14 cellular contexts compared by ENCODE assay signal in genomic region chr4:127124919-127125318, GRCh38.
DNase-seq lines count a peak whose midpoint lies in the region; ATAC-seq, FAIRE-seq and TF ChIP-seq lines count a peak whose summit lies in the region.
"Had no signal": no experiment of that assay in that cellular context is flagged by ENCODE, and none has a peak within 500 bp of the region (broad histone marks: within the 10 kb centered on the region; RNA-seq: fewer than 3 reads in every experiment).

No MANE protein-coding gene starts in this region.

- no peak overlapping the region for H2AK5ac ChIP-seq in H1 (ENCODE audit: low read depth, low read length)

- H3K4me3 ChIP-seq in GM23338: no peak overlapping the region
- H3K4me3 ChIP-seq in H1 (ENCODE audit: extremely low read depth in 1 of 4, insufficient read depth in 2 of 4, low read depth in 3 of 4, low read length in 4 of 4): no peak overlapping the region

- H3K36me3 ChIP-seq in GM23338 (ENCODE audit: insufficient read depth) (no peaks in the 10 kb centered on the region), H1 (ENCODE audit: control insufficient read depth in 2 of 4, insufficient read depth in 4 of 4, low read length in 3 of 4) (no peaks in the 10 kb centered on the region; a peak in 2 of 8 replicates)
- H3K36me3 ChIP-seq: neutrophil had no signal

- no peak overlapping the region for H2BK5ac ChIP-seq in H1 (ENCODE audit: low read depth, low read length)

- H3K9me3 Mint-ChIP-seq in GM23338 (peaks cover 7% of the 10 kb centered on the region; the same call in 2 of the 3 replicates), neural crest cell (peaks cover 8% of the 10 kb centered on the region), Calu3 (ENCODE audit: low read depth, unreplicated experiment) (peaks cover 4% of the 10 kb centered on the region)

- no peak overlapping the region for H3K4me3 Mint-ChIP-seq in GM23338
- H3K4me3 Mint-ChIP-seq in neural crest cell: no peak overlapping the region
- no peak overlapping the region for H3K4me3 Mint-ChIP-seq in Calu3 (ENCODE audit: low read depth, unreplicated experiment)
- H3K4me3 Mint-ChIP-seq: activated naive CD8-positive, alpha-beta T cell; effector memory CD8-positive, alpha-beta T cell; stimulated activated effector memory CD8-positive, alpha-beta T cell treated with anti-CD3 and anti-CD28 coated beads, Interleukin-12 subunit alpha, Interleukin-12 subunit beta, amount 100 ng/mL, for 72 hours had no signal

- H3K4ac ChIP-seq in H1 (replicated peaks; ENCODE audit: insufficient read length, low read depth, low read length): no peak overlapping the region

- H3K79me1 ChIP-seq in H1 (ENCODE audit: low read depth, low read length): no peaks in the 10 kb centered on the region

- no peak overlapping the region for H3K27ac Mint-ChIP-seq in GM23338
- no peak overlapping the region for H3K27ac Mint-ChIP-seq in neural crest cell (ENCODE audit: unreplicated experiment)
- no peak overlapping the region for H3K27ac Mint-ChIP-seq in Calu3 (ENCODE audit: unreplicated experiment)
- H3K27ac Mint-ChIP-seq: activated naive CD8-positive, alpha-beta T cell; effector memory CD8-positive, alpha-beta T cell; stimulated activated effector memory CD8-positive, alpha-beta T cell treated with anti-CD3 and anti-CD28 coated beads, Interleukin-12 subunit alpha, Interleukin-12 subunit beta, amount 100 ng/mL, for 72 hours had no signal

- H2AFZ ChIP-seq in GM23338: no peak overlapping the region
- no peak overlapping the region for H2AFZ ChIP-seq in H1 (ENCODE audit: low read length)

- peaks cover 8% of the 10 kb centered on the region; the same call in 2 of the 3 replicates for H3K36me3 Mint-ChIP-seq in GM23338 (ENCODE audit: low read depth)
- H3K36me3 Mint-ChIP-seq in neural crest cell (ENCODE audit: low read depth): no peaks in the 10 kb centered on the region
- H3K36me3 Mint-ChIP-seq in Calu3 (ENCODE audit: insufficient read depth, unreplicated experiment): no peaks in the 10 kb centered on the region
- H3K36me3 Mint-ChIP-seq: activated naive CD8-positive, alpha-beta T cell; stimulated activated effector memory CD8-positive, alpha-beta T cell treated with anti-CD3 and anti-CD28 coated beads, Interleukin-12 subunit alpha, Interleukin-12 subunit beta, amount 100 ng/mL, for 72 hours had no signal

- no peak overlapping the region for H2BK20ac ChIP-seq in H1 (ENCODE audit: low read length)

- POLR2A ChIA-PET in H1 (lab: Charles Lee; ENCODE audit: partially characterized antibody): no interaction called here

- TF ChIP-seq CTCF in GM23338 (conservative IDR thresholded peaks at IDR 0.05; ENCODE audit: low read depth in 2 of 2): peak; percentile 47 to 61
- peak in 1 of 3 experiments; percentile 32; a peak in 1 of 4 replicates for TF ChIP-seq CTCF in H1 (IDR thresholded peaks at IDR 0.05; ENCODE audit: control extremely low read depth in 1 of 3, insufficient read depth in 1 of 3, low read depth in 1 of 3, low read length in 3 of 3)
- peak; percentile 28 for TF ChIP-seq CTCF in neural crest cell (conservative IDR thresholded peaks at IDR 0.05)
- no peak for TF ChIP-seq CTCF in Calu3 (IDR thresholded peaks at IDR 0.05; ENCODE audit: unreplicated experiment)

- H4K20me1 ChIP-seq in GM23338 (replicated peaks; ENCODE audit: insufficient read depth) (no peaks in the 10 kb centered on the region), H1 (replicated peaks in 1 of 2; ENCODE audit: control insufficient read depth in 1 of 2, insufficient read depth in 2 of 2, low read length in 2 of 2) (no peaks in the 10 kb centered on the region)

- H3K9me3 ChIP-seq in H1 (ENCODE audit: insufficient read depth in 2 of 2, low read depth in 1 of 2, low read length in 1 of 2): no peaks in the 10 kb centered on the region
- H3K9me3 ChIP-seq: neutrophil had no signal

- H3K9me2 ChIP-seq in GM23338 (ENCODE audit: insufficient read depth): no peaks in the 10 kb centered on the region; the same call in 1 of the 2 replicates

- no peak overlapping the region for H4K91ac ChIP-seq in H1 (replicated peaks; ENCODE audit: insufficient read length, low read length)

- H3F3A ChIP-seq in GM23338 (replicated peaks; ENCODE audit: low read depth): no peaks in the 10 kb centered on the region

- H3K4me2 ChIP-seq in GM23338 (no peak overlapping the region), H1 (ENCODE audit: insufficient read depth in 1 of 2, low read depth in 2 of 2, low read length in 2 of 2) (no peak overlapping the region)

- no peak overlapping the region for H3K18ac ChIP-seq in H1 (ENCODE audit: extremely low read depth, low read length)

- H3K14ac ChIP-seq in H1 (ENCODE audit: insufficient read length): no peak overlapping the region

- no peak overlapping the region for H4K5ac ChIP-seq in H1 (ENCODE audit: insufficient read length, low read depth, low read length)

- H3K27me3 Mint-ChIP-seq in GM23338 (ENCODE audit: insufficient read depth, low read depth, poor library complexity) (peaks cover 1% of the 10 kb centered on the region), neural crest cell (ENCODE audit: low read depth) (no peaks in the 10 kb centered on the region), Calu3 (ENCODE audit: unreplicated experiment) (no peaks in the 10 kb centered on the region)
- H3K27me3 Mint-ChIP-seq: activated naive CD8-positive, alpha-beta T cell; effector memory CD8-positive, alpha-beta T cell had no signal

- H4K8ac ChIP-seq in H1 (ENCODE audit: extremely low read depth, insufficient read depth, low read length): no peak overlapping the region

- peak overlapping the region; percentile 63 for H2BK120ac ChIP-seq in H1 (replicated peaks; ENCODE audit: low read depth, low read length)

- no peak for TF ChIP-seq EP300 in H1 (IDR thresholded peaks at IDR 0.05; ENCODE audit: borderline replicate concordance in 1 of 2, low read depth in 2 of 2, low read length in 2 of 2)

- H3K9ac ChIP-seq in H1 (replicated peaks in 1 of 4; ENCODE audit: extremely low read depth in 1 of 4, low read depth in 3 of 4, low read length in 3 of 4): no peak overlapping the region

- H2BK15ac ChIP-seq in H1 (ENCODE audit: low read length): no peak overlapping the region

- H3K79me2 ChIP-seq in GM23338 (replicated peaks; ENCODE audit: insufficient read depth) (no peaks in the 10 kb centered on the region), H1 (ENCODE audit: control insufficient read depth in 1 of 2, insufficient read depth in 2 of 2, low read length in 2 of 2) (no peaks in the 10 kb centered on the region)

- ATAC-seq in GM23338 (peak; percentile 52; the same call in 2 of the 3 replicates), HG03025 (IDR thresholded peaks at IDR 0.05; ENCODE audit: low FRiP score, unreplicated experiment) (no peak)
- ATAC-seq: effector memory CD8-positive, alpha-beta T cell; stimulated activated effector memory CD8-positive, alpha-beta T cell treated with anti-CD3 and anti-CD28 coated beads, Interleukin-12 subunit alpha, Interleukin-12 subunit beta, amount 100 ng/mL, for 72 hours had no signal

- intact Hi-C loops in Calu3 (cut with micrococcal nuclease; ENCODE audit: unreplicated experiment): no loop called here

- no peaks in the 10 kb centered on the region for H3K27me3 ChIP-seq in GM23338 (ENCODE audit: insufficient read depth)
- H3K27me3 ChIP-seq in H1 (replicated peaks in 1 of 4; ENCODE audit: control insufficient read depth in 3 of 4, extremely low read depth in 1 of 4, insufficient read depth in 3 of 4, low read length in 3 of 4): no peaks in the 10 kb centered on the region
- H3K27me3 ChIP-seq: neutrophil had no signal

- no peak overlapping the region for H3K27ac ChIP-seq in GM23338 (ENCODE audit: low read depth)
- no peak overlapping the region for H3K27ac ChIP-seq in H1 (ENCODE audit: low read depth, low read length)
- H3K27ac ChIP-seq: neutrophil had no signal

- DNase-seq in GM23338 (ENCODE audit: low spot score): peak; percentile 30
- DNase-seq in NCI-H2196 treated with DMSO at 0.1 percent for 48 hours (lab: John Stamatoyannopoulos, UW; ENCODE audit: unreplicated experiment): peak; percentile 0
- no peak for DNase-seq in H1 (ENCODE audit: low read depth in 1 of 2, low spot score in 2 of 2)
- DNase-seq in neural crest cell (ENCODE audit: low read depth, low spot score): no peak
- DNase-seq in COLO829 (ENCODE audit: low spot score): no peak
- DNase-seq in Calu3: no peak
- DNase-seq in D341Med (ENCODE audit: low spot score): no peak
- DNase-seq: effector memory CD8-positive, alpha-beta T cell; NCI-H524 had no signal

- CTCF ChIA-PET in H1 (lab: Charles Lee; ENCODE audit: partially characterized antibody): interaction anchor here (0.5 to 1.9 kb wide), 9 partner anchors 9 to 598 kb away, joined by 3 to 7 read pairs (median 3); no protein-coding TSS in a partner anchor
- CTCF ChIA-PET in Calu3 (lab: Charles Lee): interaction anchor here (0.7 kb wide), 1 partner anchor 497 kb away, joined by 3 read pairs; no protein-coding TSS in a partner anchor

- H3K4me1 Mint-ChIP-seq in GM23338: peaks cover 33% of the 10 kb centered on the region
- peaks cover 3% of the 10 kb centered on the region for H3K4me1 Mint-ChIP-seq in neural crest cell
- no peaks in the 10 kb centered on the region for H3K4me1 Mint-ChIP-seq in Calu3 (ENCODE audit: low read depth, unreplicated experiment)
- H3K4me1 Mint-ChIP-seq: stimulated activated effector memory CD8-positive, alpha-beta T cell treated with anti-CD3 and anti-CD28 coated beads, Interleukin-12 subunit alpha, Interleukin-12 subunit beta, amount 100 ng/mL, for 72 hours had no signal

- BruUV-seq in Calu3 (replicated peaks; lab: Mats Ljungman, UMichigan): no TSS peak

- WGBS in H1 (ENCODE audit: extremely low coverage in 1 of 2, insufficient coverage in 1 of 2, insufficient read length in 1 of 2, insufficient replicate concordance in 2 of 2, low coverage in 1 of 2, low lambda C conversion rate in 2 of 2, missing lambda C conversion rate in 1 of 2), 2 experiments: 84% methylated on average over 2 of the region's 2 CpGs; no CpG with 5 or more reads in 1 of the 2 experiments

- no peak for TF ChIP-seq POLR2A in H1 (IDR thresholded peaks at IDR 0.05; ENCODE audit: control extremely low read depth in 1 of 2, low read depth in 2 of 2, low read length in 2 of 2)

- no peak overlapping the region for H3K23ac ChIP-seq in H1 (ENCODE audit: insufficient read length)

- H3K4me1 ChIP-seq in GM23338 (ENCODE audit: insufficient read depth) (peaks cover 18% of the 10 kb centered on the region), H1 (replicated peaks in 1 of 4; ENCODE audit: control insufficient read depth in 3 of 4, insufficient read depth in 4 of 4, low read length in 3 of 4) (peaks cover 0 to 6% (median 2%) of the 10 kb centered on the region in 4 experiments; a peak in 4 of 7 replicates)

- no peak overlapping the region for H2BK12ac ChIP-seq in H1 (ENCODE audit: low read depth, low read length)

- FAIRE-seq in H1 (lab: Jason Lieb, UNC): no peak
- FAIRE-seq: G401.6 had no signal

- TF ChIP-seq RAD21 in H1 (IDR thresholded peaks at IDR 0.05 in 1 of 2, conservative IDR thresholded peaks at IDR 0.05 in 1 of 2; ENCODE audit: low read depth in 2 of 2, low read length in 2 of 2): peak; percentile 62 to 70

- H3K23me2 ChIP-seq in H1 (ENCODE audit: low read depth, low read length): no peaks in the 10 kb centered on the region

- H3K56ac ChIP-seq in H1 (replicated peaks; ENCODE audit: insufficient read length, low read depth, low read length): no peak overlapping the region

TF ChIP-seq in H1, 55 proteins besides CTCF, POLR2A, EP300 and RAD21 (continues in another document):
- TF ChIP-seq PHF8 (conservative IDR thresholded peaks at IDR 0.05; ENCODE audit: low read depth, low read length): no peak
- no peak for TF ChIP-seq SAP30 (IDR thresholded peaks at IDR 0.05; ENCODE audit: insufficient read depth, insufficient replicate concordance, low read length)

Comparison
In these comparisons a context has a peak if more than half of its experiments do, and no peak if none do; other contexts are left out.
1. DNase-seq: peak in GM23338 (single experiment) and NCI-H2196 treated with DMSO at 0.1 percent for 48 hours (single experiment); none in H1 (0 of 2), neural crest cell (single experiment), COLO829 (single experiment), Calu3 (single experiment) and D341Med (single experiment).